7 cellular contexts compared by ENCODE assay signal in genomic region chr4:25180524-25181131, GRCh38. TPM values are rescaled to one million over a fixed set of nuclear protein-coding genes. Genes with fewer than 3 reads are reported as not detected.
DNase-seq lines count a peak whose midpoint lies in the region; ATAC-seq and TF ChIP-seq lines count a peak whose summit lies in the region.

No MANE protein-coding gene starts in this region.

- no peak for TF ChIP-seq EP300 in suprapubic skin (IDR thresholded peaks at IDR 0.05)

- H3K4me3 ChIP-seq in choroid plexus epithelial cell (ENCODE audit: low read depth, low read length) (no peak overlapping the region), suprapubic skin (no peak overlapping the region)

- H3K27ac ChIP-seq in suprapubic skin = no peak overlapping the region

- ATAC-seq in GM19467 (IDR thresholded peaks at IDR 0.05; ENCODE audit: unreplicated experiment) (peak; percentile 81), HG03460 (IDR thresholded peaks at IDR 0.05; ENCODE audit: unreplicated experiment) (peak; percentile 95)

- TF ChIP-seq CTCF in choroid plexus epithelial cell (conservative IDR thresholded peaks at IDR 0.05; ENCODE audit: low read depth, low read length) = peak; percentile 82
- peak in 1 of 2 donors; percentile 45 for TF ChIP-seq CTCF in suprapubic skin (IDR thresholded peaks at IDR 0.05)

- H3K4me1 ChIP-seq in suprapubic skin = no peaks in the 10 kb centered on the region

- no peaks in the 10 kb centered on the region for H3K27me3 ChIP-seq in suprapubic skin

- DNase-seq in GDM1 (lab: John Stamatoyannopoulos, UW) (peak; percentile 63), RPMI8226 (peak; percentile 55), choroid plexus epithelial cell (ENCODE audit: low read depth) (peak; percentile 75), mucosa of gallbladder (ENCODE audit: low spot score) (peak; percentile 36), suprapubic skin (ENCODE audit: low spot score in 2 of 2) (no peak)

- no peaks in the 10 kb centered on the region for H3K36me3 ChIP-seq in suprapubic skin

- TF ChIP-seq POLR2A in suprapubic skin (IDR thresholded peaks at IDR 0.05) = no peak

- 61% methylated on average over 3 of the region's 3 CpGs for WGBS in suprapubic skin

- H3K9me3 ChIP-seq in suprapubic skin = no peaks in the 10 kb centered on the region

RNA-seq across cellular contexts. Expression of gene SEPSECS, which starts 20.4 kb away (rescaled TPM):
- total RNA-seq in mucosa of gallbladder = 17.2 TPM
- total RNA-seq in suprapubic skin = 10 to 100 TPM in 2 of 4 donors, 1 to 10 TPM in 2; 4.2 to 21.8 (median 9.6) TPM

RNA-seq across cellular contexts. Expression of gene PI4K2B, which starts 53.2 kb away (rescaled TPM):
- total RNA-seq in mucosa of gallbladder (11.2 TPM), suprapubic skin (10 to 100 TPM; 13.2 to 21.2 (median 16.3) TPM)

Comparison
In these comparisons a context has a peak if more than half of its experiments do, and no peak if none do; other contexts are left out.
1. DNase-seq: peak in GDM1 (single experiment), RPMI8226 (single experiment), choroid plexus epithelial cell (single experiment) and mucosa of gallbladder (single experiment); none in suprapubic skin (0 of 2).